17 cellular contexts compared by ENCODE assay signal in the genomic region with DNA sequence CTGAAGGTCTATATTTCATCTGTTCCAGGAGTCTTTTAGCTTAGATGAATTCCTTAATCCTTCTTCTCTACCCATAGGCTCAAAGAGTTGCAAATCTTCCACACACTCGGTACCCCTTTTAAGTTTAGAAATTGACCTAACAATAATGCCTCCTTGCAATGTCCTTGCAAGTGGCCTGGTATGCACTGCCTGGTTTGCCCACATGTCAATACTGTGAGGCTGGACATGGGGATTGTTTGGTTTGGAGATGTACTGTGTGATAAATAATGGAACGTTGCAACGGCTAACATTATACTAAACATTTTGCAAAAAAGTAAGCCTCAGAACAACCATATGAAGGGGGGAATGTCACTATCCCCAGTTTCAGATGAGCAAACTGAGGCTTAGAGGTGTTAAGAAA. TPM values are rescaled to one million over a fixed set of nuclear protein-coding genes. Genes with fewer than 3 reads are reported as not detected.
A peak's percentile ranks its signal among the peaks of the same experiment; 100 is the strongest.
DNase-seq lines count a peak whose midpoint lies in the region; TF ChIP-seq lines count a peak whose summit lies in the region.
"Had no signal": no experiment of that assay in that cellular context is flagged by ENCODE, and none has a peak within 500 bp of the region (broad histone marks: within the 10 kb centered on the region; RNA-seq: fewer than 3 reads in every experiment).

No MANE protein-coding gene starts in this region.

- H3K9me3 ChIP-seq in mammary epithelial cell (replicated peaks; ENCODE audit: insufficient read depth, low read length) (no peaks in the 10 kb centered on the region), osteoblast (ENCODE audit: low read depth, low read length) (no peaks in the 10 kb centered on the region), WERI-Rb-1 (ENCODE audit: severe bottlenecking) (no peaks in the 10 kb centered on the region), esophagus muscularis mucosa (no peaks in the 10 kb centered on the region)
- H3K9me3 ChIP-seq: BLaER1 had no signal

- H3K4me2 ChIP-seq in mammary epithelial cell (ENCODE audit: insufficient read depth, low read depth, low read length) (peak overlapping the region; percentile 35), osteoblast (ENCODE audit: insufficient read depth, low read length) (peak overlapping the region; percentile 8)
- H3K4me2 ChIP-seq: BLaER1 had no signal

- H2AFZ ChIP-seq in mammary epithelial cell (ENCODE audit: low read depth, low read length): no peak overlapping the region
- H2AFZ ChIP-seq in osteoblast (ENCODE audit: low read length): no peak overlapping the region

- WGBS in mammary epithelial cell (ENCODE audit: low coverage, missing lambda C conversion rate): 55% methylated on average over 3 of the region's 3 CpGs
- 61% methylated on average over 3 of the region's 3 CpGs for WGBS in esophagus muscularis mucosa

- dilution Hi-C loops in mammary epithelial cell (cut with HindIII; ENCODE audit: low sequenced_read_pairs): no loop called here

- H3K27ac ChIP-seq in RWPE1 (peak overlapping the region; percentile 82), mammary epithelial cell (ENCODE audit: insufficient read depth, low read depth, low read length) (peak overlapping the region; percentile 59), osteoblast (ENCODE audit: low read depth, low read length) (peak overlapping the region; percentile 54), WERI-Rb-1 (no peak overlapping the region), esophagus muscularis mucosa (replicated peaks in 1 of 4) (no peak overlapping the region)
- H3K27ac ChIP-seq: BLaER1 had no signal

- peaks cover 58% of the 10 kb centered on the region for H3K4me1 ChIP-seq in mammary epithelial cell (ENCODE audit: insufficient read depth, low read length)
- peaks cover 68% of the 10 kb centered on the region for H3K4me1 ChIP-seq in osteoblast (ENCODE audit: insufficient read depth, low read length)
- H3K4me1 ChIP-seq in esophagus muscularis mucosa: peaks cover 17 to 36% (median 27%) of the 10 kb centered on the region in 4 donors
- H3K4me1 ChIP-seq: BLaER1 had no signal

- in situ Hi-C loops in mammary epithelial cell (cut with MboI; ENCODE audit: low sequenced_read_pairs in 2 of 2): no loop called here

- no peak overlapping the region for H3K4me3 ChIP-seq in mammary epithelial cell (replicated peaks in 1 of 3; ENCODE audit: insufficient read depth in 1 of 3, low read depth in 2 of 3, low read length in 3 of 3)
- H3K4me3 ChIP-seq in osteoblast (ENCODE audit: insufficient read depth, low read length): no peak overlapping the region
- H3K4me3 ChIP-seq in WERI-Rb-1 (ENCODE audit: low read depth, low read length): no peak overlapping the region
- H3K4me3 ChIP-seq in esophagus muscularis mucosa: no peak overlapping the region
- H3K4me3 ChIP-seq: BLaER1 had no signal

- H3K9me3 Mint-ChIP-seq in T-helper 2 cell treated with Interferon-gamma antibody and Interleukin-4, amounts not matched to agents 5 μg/mL and 100 μg/mL, for 36 hours: no peaks in the 10 kb centered on the region
- H3K9me3 Mint-ChIP-seq: CD8-positive, alpha-beta memory T cell; H9 had no signal

- no peaks in the 10 kb centered on the region for H3K27me3 ChIP-seq in mammary epithelial cell (ENCODE audit: insufficient read depth, low read length)
- H3K27me3 ChIP-seq in osteoblast (ENCODE audit: insufficient read depth, low read length): no peaks in the 10 kb centered on the region
- H3K27me3 ChIP-seq in WERI-Rb-1 (ENCODE audit: insufficient read depth, low read depth, severe bottlenecking): no peaks in the 10 kb centered on the region
- H3K27me3 ChIP-seq in esophagus muscularis mucosa: no peaks in the 10 kb centered on the region
- H3K27me3 ChIP-seq: BLaER1 had no signal

- H4K20me1 ChIP-seq in mammary epithelial cell (ENCODE audit: insufficient read depth, low read length) (no peaks in the 10 kb centered on the region), osteoblast (ENCODE audit: insufficient read depth, low read length) (no peaks in the 10 kb centered on the region)
- H4K20me1 ChIP-seq: BLaER1 had no signal

- CTCF ChIA-PET in RWPE1 (lab: Yijun Ruan, JAX): no interaction called here
- CTCF ChIA-PET in mammary epithelial cell (lab: Charles Lee; ENCODE audit: low non-redundant PET): no interaction called here

- TF ChIP-seq POLR2A in esophagus muscularis mucosa (IDR thresholded peaks at IDR 0.05; ENCODE audit: low read depth): no peak

- peaks cover 4% of the 10 kb centered on the region for H3K27me3 Mint-ChIP-seq in T-helper 2 cell treated with Interferon-gamma antibody and Interleukin-4, amounts not matched to agents 5 μg/mL and 100 μg/mL, for 36 hours (ENCODE audit: low read depth)
- H3K27me3 Mint-ChIP-seq: IgD-negative memory B cell had no signal

- intact Hi-C loops in mammary epithelial cell (cut with micrococcal nuclease): no loop called here
- intact Hi-C loops in esophagus muscularis mucosa (cut with DNase I): no loop called here

- DNase-seq in RWPE1 (ENCODE audit: low spot score) (no peak), mammary epithelial cell (no peak), osteoblast (ENCODE audit: insufficient read length, low spot score, missing footprints) (no peak), WERI-Rb-1 (no peak), esophagus muscularis mucosa (ENCODE audit: extremely low spot score) (no peak), dedifferentiated amniotic fluid mesenchymal stem cell (ENCODE audit: extremely low spot score) (no peak)
- no peak for DNase-seq in T-helper 2 cell treated with Interferon-gamma antibody and Interleukin-4, amounts not matched to agents 5 μg/mL and 100 μg/mL, for 36 hours (ENCODE audit: low spot score)
- DNase-seq: CD8-positive, alpha-beta memory T cell; DMS 273 treated with DMSO at 0.1 percent for 48 hours; MV-4-11; NCI-H1436; NCI-H2081; NCI-H2227 treated with DMSO at 0.1 percent for 48 hours; NCI-H526 had no signal

- H3K9ac ChIP-seq in mammary epithelial cell (ENCODE audit: insufficient read depth, low read length): no peak overlapping the region
- H3K9ac ChIP-seq: BLaER1 had no signal

- H3K4me1 Mint-ChIP-seq in T-helper 2 cell treated with Interferon-gamma antibody and Interleukin-4, amounts not matched to agents 5 μg/mL and 100 μg/mL, for 36 hours (ENCODE audit: low read depth): peaks cover 6% of the 10 kb centered on the region
- H3K4me1 Mint-ChIP-seq: CD8-positive, alpha-beta memory T cell; IgD-negative memory B cell had no signal

- POLR2A ChIA-PET in RWPE1 (lab: Yijun Ruan, JAX; ENCODE audit: low non-redundant PET): interaction anchor here (0.5 kb wide), 1 partner anchor 257 kb away, joined by 3 read pairs; no protein-coding TSS in a partner anchor

- no peaks in the 10 kb centered on the region for H3K36me3 Mint-ChIP-seq in T-helper 2 cell treated with Interferon-gamma antibody and Interleukin-4, amounts not matched to agents 5 μg/mL and 100 μg/mL, for 36 hours (ENCODE audit: low read depth)
- H3K36me3 Mint-ChIP-seq: CD8-positive, alpha-beta memory T cell had no signal

- no peaks in the 10 kb centered on the region for H3K79me2 ChIP-seq in mammary epithelial cell (ENCODE audit: insufficient read depth, low read length)
- H3K79me2 ChIP-seq in osteoblast (ENCODE audit: insufficient read depth, low read length): no peaks in the 10 kb centered on the region

- TSS peak; percentile 67 for BruUV-seq in mammary epithelial cell (replicated peaks; lab: Mats Ljungman, UMichigan)

- no peak for TF ChIP-seq CTCF in RWPE1 (conservative IDR thresholded peaks at IDR 0.05; ENCODE audit: low read depth)
- TF ChIP-seq CTCF in mammary epithelial cell (conservative IDR thresholded peaks at IDR 0.05 in 1 of 2, IDR thresholded peaks at IDR 0.05 in 1 of 2; ENCODE audit: extremely low read depth in 1 of 2, insufficient read depth in 1 of 2, low read depth in 1 of 2, low read length in 2 of 2): no peak
- no peak for TF ChIP-seq CTCF in osteoblast (IDR thresholded peaks at IDR 0.05; ENCODE audit: extremely low read depth, low read depth, low read length)
- TF ChIP-seq CTCF in WERI-Rb-1 (IDR thresholded peaks at IDR 0.05; ENCODE audit: low read depth, low read length): no peak
- no peak for TF ChIP-seq CTCF in esophagus muscularis mucosa (IDR thresholded peaks at IDR 0.05)

- H3K4me3 Mint-ChIP-seq in T-helper 2 cell treated with Interferon-gamma antibody and Interleukin-4, amounts not matched to agents 5 μg/mL and 100 μg/mL, for 36 hours: no peak overlapping the region
- H3K4me3 Mint-ChIP-seq: CD8-positive, alpha-beta memory T cell; H9; IgD-negative memory B cell had no signal

- no peak for TF ChIP-seq EP300 in esophagus muscularis mucosa (IDR thresholded peaks at IDR 0.05)

- H3K27ac Mint-ChIP-seq in T-helper 2 cell treated with Interferon-gamma antibody and Interleukin-4, amounts not matched to agents 5 μg/mL and 100 μg/mL, for 36 hours: no peak overlapping the region
- H3K27ac Mint-ChIP-seq: CD8-positive, alpha-beta memory T cell had no signal

- H3K36me3 ChIP-seq in mammary epithelial cell (ENCODE audit: insufficient read depth, low read length) (no peaks in the 10 kb centered on the region), osteoblast (ENCODE audit: insufficient read depth, low read length) (no peaks in the 10 kb centered on the region), WERI-Rb-1 (no peaks in the 10 kb centered on the region), esophagus muscularis mucosa (no peaks in the 10 kb centered on the region)
- H3K36me3 ChIP-seq: BLaER1 had no signal

RNA-seq across cellular contexts. Expression of gene TPM1, which starts 22.4 kb away (rescaled TPM):
- total RNA-seq in mammary epithelial cell: 1,000 to 10,000 TPM in 1 of 2 donors, 100 to 1,000 TPM in 1; 463 to 1,538 TPM
- polyA plus RNA-seq in mammary epithelial cell: 241 TPM
- 182 TPM for polyA minus RNA-seq in mammary epithelial cell
- 1,563 and 1,708 TPM in 2 replicates for total RNA-seq in osteoblast
- total RNA-seq in esophagus muscularis mucosa: 1,000 to 10,000 TPM; 5,599 to 7,718 (median 6,496) TPM

Comparison
In these comparisons a context has a peak if more than half of its experiments do, and no peak if none do; other contexts are left out.
1. H3K27ac ChIP-seq: peak in RWPE1 (single experiment), mammary epithelial cell (single experiment) and osteoblast (single experiment); none in WERI-Rb-1 (single experiment) and esophagus muscularis mucosa (0 of 4).